In genomic region chr19:4792866-4793195, GRCh38 we compare ENCODE assay signal across 8 cellular contexts. TPM values are rescaled to one million over a fixed set of nuclear protein-coding genes. Genes with fewer than 3 reads are reported as not detected.
DNase-seq lines count a peak whose midpoint lies in the region; ATAC-seq and TF ChIP-seq lines count a peak whose summit lies in the region.
"Not testable (repeated sequence)": the region's sequence is repeated elsewhere in the genome, so short reads cannot be mapped to it uniquely, and the experiment has no call there.

No MANE protein-coding gene starts in this region.

- TF ChIP-seq CTCF in BJ (IDR thresholded peaks at IDR 0.05; ENCODE audit: insufficient read depth, low read depth, low read length); HFFc6 (IDR thresholded peaks at IDR 0.05); nephron progenitor cell (IDR thresholded peaks at IDR 0.05): not testable (repeated sequence)

- peak overlapping the region; percentile 31; the same call in 1 of the 2 replicates for H3K27ac Mint-ChIP-seq in HFFc6
- peak overlapping the region; percentile 73 for H3K27ac Mint-ChIP-seq in activated naive CD4-positive, alpha-beta T cell treated with anti-CD3 and anti-CD28 coated beads, Interleukin-2, amount 10 ng/mL, durations not matched to agents 7 days and 5 days
- peak overlapping the region in 1 of 2 donors; percentile 79 for H3K27ac Mint-ChIP-seq in effector memory CD8-positive, alpha-beta T cell
- H3K27ac Mint-ChIP-seq in nephron progenitor cell = not testable (repeated sequence)
- H3K27ac Mint-ChIP-seq in stimulated activated memory B cell treated with anti-CD40 and anti-IgM and Interleukin-4, amounts not matched to agents 10 μg/mL and 1 μg/mL and 100 μg/mL, for 72 hours = peak overlapping the region; percentile 85

- not testable (repeated sequence) for H3K9me3 ChIP-seq in SJCRH30 (replicated peaks); iPS-18a (ENCODE audit: control insufficient read depth, low read depth, low read length)

- not testable (repeated sequence) for H3K27me3 ChIP-seq in BJ (ENCODE audit: control insufficient read depth, insufficient read depth, low read length); SJCRH30; iPS-18a (ENCODE audit: control insufficient read depth, insufficient read depth, low read length)

- H3K36me3 ChIP-seq in BJ (ENCODE audit: control insufficient read depth, insufficient read depth, low read length) = not testable (repeated sequence)
- H3K36me3 ChIP-seq in SJCRH30 (peaks cover 14% of the 10 kb centered on the region), iPS-18a (ENCODE audit: control insufficient read depth, low read depth, low read length) (peaks cover 24% of the 10 kb centered on the region)

- not testable (repeated sequence) for H3K27ac ChIP-seq in SJCRH30; iPS-18a (ENCODE audit: low read length)

- H3K4me3 Mint-ChIP-seq in HFFc6 = peak overlapping the region; percentile 86
- H3K4me3 Mint-ChIP-seq in activated naive CD4-positive, alpha-beta T cell treated with anti-CD3 and anti-CD28 coated beads, Interleukin-2, amount 10 ng/mL, durations not matched to agents 7 days and 5 days = peak overlapping the region; percentile 80
- peak overlapping the region; percentile 65 to 66 for H3K4me3 Mint-ChIP-seq in effector memory CD8-positive, alpha-beta T cell
- H3K4me3 Mint-ChIP-seq in nephron progenitor cell = peak overlapping the region; percentile 83
- peak overlapping the region; percentile 72 for H3K4me3 Mint-ChIP-seq in stimulated activated memory B cell treated with anti-CD40 and anti-IgM and Interleukin-4, amounts not matched to agents 10 μg/mL and 1 μg/mL and 100 μg/mL, for 72 hours

- not testable (repeated sequence) for ATAC-seq in effector memory CD8-positive, alpha-beta T cell (replicated peaks); stimulated activated memory B cell treated with anti-CD40 and anti-IgM and Interleukin-4, amounts not matched to agents 10 μg/mL and 1 μg/mL and 100 μg/mL, for 72 hours

- H3K4me1 Mint-ChIP-seq in HFFc6 (ENCODE audit: low read depth) = not testable (repeated sequence)
- peaks cover 36% of the 10 kb centered on the region for H3K4me1 Mint-ChIP-seq in activated naive CD4-positive, alpha-beta T cell treated with anti-CD3 and anti-CD28 coated beads, Interleukin-2, amount 10 ng/mL, durations not matched to agents 7 days and 5 days
- H3K4me1 Mint-ChIP-seq in effector memory CD8-positive, alpha-beta T cell (ENCODE audit: low read depth in 2 of 2) = peaks cover 9 to 14% of the 10 kb centered on the region in 2 donors
- peaks cover 19% of the 10 kb centered on the region for H3K4me1 Mint-ChIP-seq in nephron progenitor cell
- peaks cover 45% of the 10 kb centered on the region for H3K4me1 Mint-ChIP-seq in stimulated activated memory B cell treated with anti-CD40 and anti-IgM and Interleukin-4, amounts not matched to agents 10 μg/mL and 1 μg/mL and 100 μg/mL, for 72 hours

- H3K4me3 ChIP-seq in BJ (ENCODE audit: low read depth, low read length) = peak overlapping the region; percentile 83
- peak overlapping the region; percentile 98; the same call in 1 of the 2 replicates for H3K4me3 ChIP-seq in SJCRH30
- peak overlapping the region; percentile 74 for H3K4me3 ChIP-seq in iPS-18a (ENCODE audit: low read length)

- H3K27me3 Mint-ChIP-seq in HFFc6 (ENCODE audit: insufficient read depth); activated naive CD4-positive, alpha-beta T cell treated with anti-CD3 and anti-CD28 coated beads, Interleukin-2, amount 10 ng/mL, durations not matched to agents 7 days and 5 days; effector memory CD8-positive, alpha-beta T cell; stimulated activated memory B cell treated with anti-CD40 and anti-IgM and Interleukin-4, amounts not matched to agents 10 μg/mL and 1 μg/mL and 100 μg/mL, for 72 hours: not testable (repeated sequence)
- peaks cover 20% of the 10 kb centered on the region for H3K27me3 Mint-ChIP-seq in nephron progenitor cell (ENCODE audit: low read depth, poor library complexity)

- not testable (repeated sequence) for H3K4me1 ChIP-seq in SJCRH30; iPS-18a (ENCODE audit: control insufficient read depth, low read depth, low read length)

- peak overlapping the region; percentile 95 for H3K9ac ChIP-seq in iPS-18a (ENCODE audit: low read length)

- POLR2A ChIA-PET in BJ (lab: Charles Lee) = not testable (repeated sequence)

- CTCF ChIA-PET in BJ (lab: Yijun Ruan, JAX) = interaction anchor here (1.1 to 1.5 kb wide), 4 partner anchors 29 to 239 kb away, joined by 3 to 4 read pairs (median 4); no protein-coding TSS in a partner anchor
- CTCF ChIA-PET in activated naive CD4-positive, alpha-beta T cell treated with anti-CD3 and anti-CD28 coated beads, Interleukin-2, amount 10 ng/mL, durations not matched to agents 7 days and 5 days (lab: Charles Lee) = interaction anchor here (5.1 kb wide), 1 partner anchor 61 kb away, joined by 43 read pairs; no protein-coding TSS in a partner anchor

- H3K36me3 Mint-ChIP-seq in HFFc6 (ENCODE audit: low read depth) = peaks cover 13% of the 10 kb centered on the region
- H3K36me3 Mint-ChIP-seq in activated naive CD4-positive, alpha-beta T cell treated with anti-CD3 and anti-CD28 coated beads, Interleukin-2, amount 10 ng/mL, durations not matched to agents 7 days and 5 days = peaks cover 27% of the 10 kb centered on the region
- H3K36me3 Mint-ChIP-seq in effector memory CD8-positive, alpha-beta T cell (ENCODE audit: insufficient read depth) = peaks cover 63% of the 10 kb centered on the region
- peaks cover 31% of the 10 kb centered on the region for H3K36me3 Mint-ChIP-seq in nephron progenitor cell (ENCODE audit: low read depth)
- H3K36me3 Mint-ChIP-seq in stimulated activated memory B cell treated with anti-CD40 and anti-IgM and Interleukin-4, amounts not matched to agents 10 μg/mL and 1 μg/mL and 100 μg/mL, for 72 hours = peaks cover 21% of the 10 kb centered on the region

- H3K9me3 Mint-ChIP-seq in HFFc6; activated naive CD4-positive, alpha-beta T cell treated with anti-CD3 and anti-CD28 coated beads, Interleukin-2, amount 10 ng/mL, durations not matched to agents 7 days and 5 days; effector memory CD8-positive, alpha-beta T cell; nephron progenitor cell; stimulated activated memory B cell treated with anti-CD40 and anti-IgM and Interleukin-4, amounts not matched to agents 10 μg/mL and 1 μg/mL and 100 μg/mL, for 72 hours: not testable (repeated sequence)

- DNase-seq in BJ (ENCODE audit: low read depth); HFFc6; SJCRH30; activated naive CD4-positive, alpha-beta T cell treated with anti-CD3 and anti-CD28 coated beads, Interleukin-2, amount 10 ng/mL, durations not matched to agents 7 days and 5 days; effector memory CD8-positive, alpha-beta T cell; nephron progenitor cell: not testable (repeated sequence)

RNA-seq across cellular contexts. Expression of gene FEM1A, which starts 1.3 kb away (rescaled TPM):
- polyA plus RNA-seq in BJ (2011; rRNA removed) = 3.8 and 5.6 TPM in 2 replicates
- 6.0 and 8.3 TPM in 2 replicates for polyA minus RNA-seq in BJ (2011; rRNA and poly(A)+ RNA removed)
- 10 to 100 TPM in 1 of 6 experiments, 1 to 10 TPM in 5; 8.4 to 10.2 (median 9.0) TPM for total RNA-seq in HFFc6 (2021; fragmentation: NEBNext Ultra II Directional; extraction: Animal tissue kit (Norgen Biotek cat#: 25700))
- total RNA-seq in SJCRH30 (2014; rRNA removed; shearing (Covaris generic)) = 20.0 and 20.1 TPM in 2 replicates

RNA-seq across cellular contexts. Expression of gene TICAM1, which starts 38.7 kb away (rescaled TPM):
- polyA plus RNA-seq in BJ (2011; rRNA removed) = 1.7 and 1.9 TPM in 2 replicates
- polyA minus RNA-seq in BJ (2011; rRNA and poly(A)+ RNA removed) = 1.7 and 3.4 TPM in 2 replicates
- 10 to 100 TPM; 16.4 to 21.6 (median 18.4) TPM for total RNA-seq in HFFc6 (2021; fragmentation: NEBNext Ultra II Directional; extraction: Animal tissue kit (Norgen Biotek cat#: 25700))
- 1.4 TPM in 2 replicates for total RNA-seq in SJCRH30 (2014; rRNA removed; shearing (Covaris generic))
